Comparison of ENCODE assay signal across 28 cellular contexts in the genomic region with DNA sequence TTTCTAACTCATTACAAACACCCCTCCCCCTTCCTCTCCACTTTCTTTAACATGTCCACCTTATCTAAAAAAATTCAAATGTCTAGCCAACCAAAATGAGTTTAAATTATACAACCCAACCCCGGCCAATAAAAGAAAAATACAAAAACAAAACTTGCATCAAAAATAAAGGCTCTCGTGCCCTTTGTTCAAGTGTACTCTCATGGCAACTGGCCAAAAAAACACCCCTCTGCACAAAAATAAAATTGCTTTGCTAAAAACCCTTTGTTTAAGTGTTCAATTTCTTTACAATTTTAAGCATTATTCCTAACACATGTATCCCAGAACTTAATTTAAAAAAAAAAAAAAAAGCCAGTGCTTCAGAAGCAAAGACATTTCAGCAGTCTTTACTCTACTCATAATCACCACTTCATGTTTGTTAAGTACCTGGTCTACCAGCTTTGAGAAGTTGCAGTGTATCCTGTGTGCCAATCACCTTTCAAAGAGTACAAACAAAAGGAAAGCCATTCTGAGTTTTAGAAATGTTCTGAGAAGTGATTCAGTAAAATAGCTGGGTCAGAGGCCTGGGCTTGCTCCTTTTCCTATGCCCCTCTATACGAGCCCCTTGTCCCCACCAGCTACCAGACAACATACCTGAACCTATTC.
"Had no signal": no experiment of that assay in that cellular context is flagged by ENCODE, and none has a peak within 500 bp of the region (broad histone marks: within the 10 kb centered on the region; RNA-seq: fewer than 3 reads in every experiment).

No MANE protein-coding gene starts in this region.

- H3K4me1 Mint-ChIP-seq: activated CD4-positive, alpha-beta T cell treated with anti-CD3 and anti-CD28 coated beads, Interleukin-2, amount 10 ng/mL, durations not matched to agents 7 days and 5 days; activated CD8-positive, alpha-beta memory T cell treated with anti-CD3 and anti-CD28 coated beads, Interleukin-2, amount 10 ng/mL, durations not matched to agents 7 days and 5 days; activated T-helper 17 cell treated with anti-CD3 and anti-CD28 coated beads, Interleukin-2, amount 50 U/mL, for 72 hours; memory B cell; T-helper 17 cell had no signal

- ATAC-seq: activated CD8-positive, alpha-beta memory T cell treated with anti-CD3 and anti-CD28 coated beads, Interleukin-2, amount 10 ng/mL, durations not matched to agents 7 days and 5 days; activated CD8-positive, alpha-beta T cell treated with anti-CD3 and anti-CD28 coated beads for 36 hours; activated T-helper 17 cell treated with anti-CD3 and anti-CD28 coated beads, Interleukin-2, amount 50 U/mL, for 72 hours; effector memory CD8-positive, alpha-beta T cell; gastrocnemius medialis; natural killer cell treated with Interleukin-12 subunit alpha and Interleukin-12 subunit beta and Interleukin-15 and Interleukin-18, amount 100 ng/mL, for 72 hours; psoas muscle; T-helper 17 cell had no signal

- H3K4me3 ChIP-seq: breast epithelium, colonic mucosa, dorsolateral prefrontal cortex, esophagus squamous epithelium, gastrocnemius medialis, left ventricle myocardium inferior, ovary, psoas muscle, right atrium auricular region, spleen, thoracic aorta had no signal

- H3K27me3 ChIP-seq: breast epithelium, colonic mucosa, dorsolateral prefrontal cortex, esophagus squamous epithelium, gastrocnemius medialis, neutrophil, ovary, right atrium auricular region, spleen had no signal

- DNase-seq: activated CD4-positive, alpha-beta T cell treated with anti-CD3 and anti-CD28 coated beads, Interleukin-2, amount 10 ng/mL, durations not matched to agents 7 days and 5 days; activated CD8-positive, alpha-beta memory T cell treated with anti-CD3 and anti-CD28 coated beads, Interleukin-2, amount 10 ng/mL, durations not matched to agents 7 days and 5 days; activated CD8-positive, alpha-beta T cell treated with anti-CD3 and anti-CD28 coated beads for 36 hours; activated naive CD4-positive, alpha-beta T cell; amniotic stem cell; colonic mucosa; dorsolateral prefrontal cortex; effector memory CD8-positive, alpha-beta T cell; esophagus squamous epithelium; gastrocnemius medialis; hippocampal formation; kidney glomerular epithelial cell; left ventricle myocardium inferior; ovary; psoas muscle; spleen; stimulated activated CD4-positive, alpha-beta T cell treated with anti-CD3 and anti-CD28 coated beads, Interleukin-4, amount 100 ng/mL, for 1 hour; stimulated activated naive CD4-positive, alpha-beta T cell treated with Interleukin-2 at 50 U/mL for 16 hours; T-helper 17 cell had no signal

- H3K4me3 Mint-ChIP-seq: activated CD4-positive, alpha-beta T cell treated with anti-CD3 and anti-CD28 coated beads, Interleukin-2, amount 10 ng/mL, durations not matched to agents 7 days and 5 days; activated CD8-positive, alpha-beta memory T cell treated with anti-CD3 and anti-CD28 coated beads, Interleukin-2, amount 10 ng/mL, durations not matched to agents 7 days and 5 days; activated CD8-positive, alpha-beta T cell treated with anti-CD3 and anti-CD28 coated beads for 36 hours; activated naive CD8-positive, alpha-beta T cell; activated T-helper 17 cell treated with anti-CD3 and anti-CD28 coated beads, Interleukin-2, amount 50 U/mL, for 72 hours; effector memory CD8-positive, alpha-beta T cell; memory B cell; natural killer cell treated with Interleukin-12 subunit alpha and Interleukin-12 subunit beta and Interleukin-15 and Interleukin-18, amount 100 ng/mL, for 72 hours; T-helper 17 cell; type B pancreatic cell had no signal

- H3K27ac Mint-ChIP-seq: activated CD4-positive, alpha-beta T cell treated with anti-CD3 and anti-CD28 coated beads, Interleukin-2, amount 10 ng/mL, durations not matched to agents 7 days and 5 days; activated CD8-positive, alpha-beta memory T cell treated with anti-CD3 and anti-CD28 coated beads, Interleukin-2, amount 10 ng/mL, durations not matched to agents 7 days and 5 days; activated CD8-positive, alpha-beta T cell treated with anti-CD3 and anti-CD28 coated beads for 36 hours; activated naive CD8-positive, alpha-beta T cell; activated T-helper 17 cell treated with anti-CD3 and anti-CD28 coated beads, Interleukin-2, amount 50 U/mL, for 72 hours; memory B cell; natural killer cell treated with Interleukin-12 subunit alpha and Interleukin-12 subunit beta and Interleukin-15 and Interleukin-18, amount 100 ng/mL, for 72 hours; T-helper 17 cell; type B pancreatic cell had no signal

- H3K27ac ChIP-seq: breast epithelium, colonic mucosa, dorsolateral prefrontal cortex, esophagus squamous epithelium, gastrocnemius medialis, left ventricle myocardium inferior, neutrophil, ovary, psoas muscle, right atrium auricular region, spleen, thoracic aorta had no signal

- H3K27me3 Mint-ChIP-seq: activated CD4-positive, alpha-beta T cell treated with anti-CD3 and anti-CD28 coated beads, Interleukin-2, amount 10 ng/mL, durations not matched to agents 7 days and 5 days; activated CD8-positive, alpha-beta memory T cell treated with anti-CD3 and anti-CD28 coated beads, Interleukin-2, amount 10 ng/mL, durations not matched to agents 7 days and 5 days; activated CD8-positive, alpha-beta T cell treated with anti-CD3 and anti-CD28 coated beads for 36 hours; activated naive CD8-positive, alpha-beta T cell; activated T-helper 17 cell treated with anti-CD3 and anti-CD28 coated beads, Interleukin-2, amount 50 U/mL, for 72 hours; effector memory CD8-positive, alpha-beta T cell; memory B cell; natural killer cell treated with Interleukin-12 subunit alpha and Interleukin-12 subunit beta and Interleukin-15 and Interleukin-18, amount 100 ng/mL, for 72 hours; T-helper 17 cell; type B pancreatic cell had no signal

- H3K36me3 ChIP-seq: breast epithelium, ovary had no signal

- H3K9me3 ChIP-seq: breast epithelium, colonic mucosa, esophagus squamous epithelium, gastrocnemius medialis, left ventricle myocardium inferior, neutrophil, ovary, psoas muscle, right atrium auricular region, thoracic aorta had no signal

- H3K4me1 ChIP-seq: breast epithelium, colonic mucosa, esophagus squamous epithelium, gastrocnemius medialis, left ventricle myocardium inferior, psoas muscle, right atrium auricular region had no signal

- H3K9me3 Mint-ChIP-seq: activated CD4-positive, alpha-beta T cell treated with anti-CD3 and anti-CD28 coated beads, Interleukin-2, amount 10 ng/mL, durations not matched to agents 7 days and 5 days; activated CD8-positive, alpha-beta T cell treated with anti-CD3 and anti-CD28 coated beads for 36 hours; activated T-helper 17 cell treated with anti-CD3 and anti-CD28 coated beads, Interleukin-2, amount 50 U/mL, for 72 hours; effector memory CD8-positive, alpha-beta T cell; natural killer cell treated with Interleukin-12 subunit alpha and Interleukin-12 subunit beta and Interleukin-15 and Interleukin-18, amount 100 ng/mL, for 72 hours; type B pancreatic cell had no signal
